ENCODE assay signal across 20 cellular contexts in the genomic region with DNA sequence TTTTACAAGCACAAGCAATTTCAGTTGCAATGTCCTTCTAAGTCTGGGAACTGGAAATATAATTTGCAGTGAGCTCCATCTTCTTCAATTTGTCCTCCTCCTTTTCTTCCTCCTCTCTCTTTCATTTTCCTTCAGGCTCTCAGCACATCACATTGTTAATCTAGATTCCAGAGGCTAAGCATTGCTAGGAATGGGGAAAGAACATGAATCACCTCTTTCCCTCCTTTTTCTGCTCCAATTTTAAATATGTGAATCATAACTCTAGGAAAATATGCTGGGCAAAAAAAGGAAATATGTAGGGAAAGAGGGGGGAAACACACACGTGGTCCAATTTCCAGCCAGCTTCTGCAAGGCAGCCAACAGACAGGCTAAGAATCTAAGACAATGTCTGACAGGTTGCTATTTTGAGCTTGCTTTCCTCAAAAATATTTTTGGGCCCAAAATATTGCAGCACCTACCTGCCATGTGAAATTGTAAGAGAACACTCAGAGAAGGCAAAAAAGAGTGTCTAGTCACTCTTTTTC.
DNase-seq lines count a peak whose midpoint lies in the region; ATAC-seq and TF ChIP-seq lines count a peak whose summit lies in the region.
"Had no signal": no experiment of that assay in that cellular context is flagged by ENCODE, and none has a peak within 500 bp of the region (broad histone marks: within the 10 kb centered on the region; RNA-seq: fewer than 3 reads in every experiment).

No MANE protein-coding gene starts in this region.

- H2BK12ac ChIP-seq in trophoblast cell (ENCODE audit: low read length) = no peak overlapping the region

- DNase-seq in head of caudate nucleus = peak in 24 of 42 donors; percentile 10 to 73 (median 26)
- peak; percentile 18 to 70 for DNase-seq in trophoblast cell
- no peak for DNase-seq in thoracic aorta (ENCODE audit: low spot score)
- DNase-seq in HPDE6-E6E7 (ENCODE audit: extremely low spot score) = no peak
- no peak for DNase-seq in NK-92 (lab: John Stamatoyannopoulos, UW; ENCODE audit: unreplicated experiment)
- DNase-seq in COLO829 (ENCODE audit: low spot score) = no peak
- no peak for DNase-seq in NCI-H1436 treated with DMSO at 0.1 percent for 48 hours (lab: John Stamatoyannopoulos, UW)
- DNase-seq: Calu3; CD4-positive, alpha-beta T cell; CD8-positive, alpha-beta memory T cell; COR-L47; DMS53; DMS79 treated with DMSO at 0.1 percent for 48 hours; GF-D8; GOT3; HFFc6 had no signal

- peak; percentile 81 for ATAC-seq in thoracic aorta (ENCODE audit: insufficient number of reproducible peaks, low FRiP score, low read depth)

- H3K9me3 ChIP-seq in BLaER1 (peaks cover 28% of the 10 kb centered on the region), trophoblast cell (ENCODE audit: insufficient read depth, low read depth, low read length) (peaks cover 24% of the 10 kb centered on the region), thoracic aorta (no peaks in the 10 kb centered on the region)
- H3K9me3 ChIP-seq: HAP-1 had no signal

- no peaks in the 10 kb centered on the region for H4K20me1 ChIP-seq in BLaER1
- H4K20me1 ChIP-seq: BLaER1 treated with 17β-estradiol and CSF1 and Interleukin-3, amounts not matched to agents 10 nM and 100 nM had no signal

- no peaks in the 10 kb centered on the region for H3K36me3 ChIP-seq in BLaER1
- no peaks in the 10 kb centered on the region for H3K36me3 ChIP-seq in trophoblast cell (ENCODE audit: control insufficient read depth in 1 of 2, insufficient read depth in 2 of 2, low read length in 2 of 2)
- no peaks in the 10 kb centered on the region for H3K36me3 ChIP-seq in thoracic aorta
- H3K36me3 ChIP-seq: BLaER1 treated with 17β-estradiol and CSF1 and Interleukin-3, amounts not matched to agents 10 nM and 100 nM; HAP-1 had no signal

- H3K79me2 ChIP-seq in trophoblast cell (ENCODE audit: control insufficient read depth, insufficient read depth, low read length, poor library complexity) = no peaks in the 10 kb centered on the region

- H3K23ac ChIP-seq in trophoblast cell (ENCODE audit: low read length) = no peak overlapping the region

- WGBS in trophoblast cell (ENCODE audit: extremely low coverage, insufficient coverage, insufficient read length) = no CpG with 5 or more reads among the region's 1 CpG

- H3K4me2 ChIP-seq in BLaER1 (peak overlapping the region; percentile 43), trophoblast cell (ENCODE audit: low read length) (no peak overlapping the region)

- TF ChIP-seq CTCF in thoracic aorta (IDR thresholded peaks at IDR 0.05) = no peak

- no peak overlapping the region for H3K18ac ChIP-seq in trophoblast cell (ENCODE audit: low read length)

- H3K14ac ChIP-seq in trophoblast cell (ENCODE audit: low read length) = no peak overlapping the region

- H3K27me3 ChIP-seq in BLaER1 (no peaks in the 10 kb centered on the region), trophoblast cell (ENCODE audit: insufficient read depth, low read length) (no peaks in the 10 kb centered on the region), thoracic aorta (replicated peaks; ENCODE audit: insufficient read depth) (no peaks in the 10 kb centered on the region)
- H3K27me3 ChIP-seq: BLaER1 treated with 17β-estradiol and CSF1 and Interleukin-3, amounts not matched to agents 10 nM and 100 nM had no signal

- no peak overlapping the region for H2AFZ ChIP-seq in trophoblast cell (ENCODE audit: insufficient read depth, low read length, poor library complexity)

- H3K27ac ChIP-seq in BLaER1 (peak overlapping the region; percentile 30; the same call in 1 of the 2 replicates), trophoblast cell (ENCODE audit: low read depth, low read length) (no peak overlapping the region), thoracic aorta (peak overlapping the region; percentile 73 to 83)
- H3K27ac ChIP-seq: 22Rv1; BLaER1 treated with 17β-estradiol and CSF1 and Interleukin-3, amounts not matched to agents 10 nM and 100 nM had no signal

- no peaks in the 10 kb centered on the region for H3K79me1 ChIP-seq in trophoblast cell (ENCODE audit: low read length)

- no peak overlapping the region for H2BK5ac ChIP-seq in trophoblast cell (ENCODE audit: low read depth, low read length, poor library complexity)

- H3K9ac ChIP-seq in BLaER1 = no peak overlapping the region
- H3K9ac ChIP-seq in trophoblast cell (ENCODE audit: low read length) = no peak overlapping the region
- H3K9ac ChIP-seq: BLaER1 treated with 17β-estradiol and CSF1 and Interleukin-3, amounts not matched to agents 10 nM and 100 nM had no signal

- H4K91ac ChIP-seq in trophoblast cell (ENCODE audit: low read depth, low read length) = no peak overlapping the region

- no peak overlapping the region for H3K4ac ChIP-seq in trophoblast cell (ENCODE audit: low read depth, low read length)

- no peak overlapping the region for H4K12ac ChIP-seq in trophoblast cell (ENCODE audit: low read depth, low read length)

- intact Hi-C loops in head of caudate nucleus (cut with DNase I) = no loop called here

- H3K4me3 ChIP-seq in BLaER1 (no peak overlapping the region), trophoblast cell (ENCODE audit: low read depth, low read length) (no peak overlapping the region), thoracic aorta (peak overlapping the region; percentile 7)
- H3K4me3 ChIP-seq: BLaER1 treated with 17β-estradiol and CSF1 and Interleukin-3, amounts not matched to agents 10 nM and 100 nM; HAP-1 had no signal

- H2BK120ac ChIP-seq in trophoblast cell (ENCODE audit: insufficient read depth, low read length, poor library complexity) = no peak overlapping the region

- H4K8ac ChIP-seq in trophoblast cell (ENCODE audit: low read depth, low read length) = no peak overlapping the region

- H3K4me1 ChIP-seq in BLaER1 (peaks cover 46% of the 10 kb centered on the region), trophoblast cell (ENCODE audit: control insufficient read depth in 1 of 2, insufficient read depth in 2 of 2, low read length in 2 of 2) (no peaks in the 10 kb centered on the region), thoracic aorta (ENCODE audit: control insufficient read depth in 1 of 2, low read depth in 2 of 2) (peaks cover 8 to 30% of the 10 kb centered on the region in 2 donors)
- H3K4me1 ChIP-seq: HAP-1 had no signal

- no peak overlapping the region for H2AK5ac ChIP-seq in trophoblast cell (ENCODE audit: low read length)

Comparison
In these comparisons a context has a peak if more than half of its experiments do, and no peak if none do; other contexts are left out.
1. DNase-seq: peak in head of caudate nucleus (24 of 42) and trophoblast cell (2 of 2); none in thoracic aorta (single experiment), HPDE6-E6E7 (single experiment), NK-92 (single experiment), COLO829 (single experiment) and NCI-H1436 treated with DMSO at 0.1 percent for 48 hours (single experiment).